12 cellular contexts compared by ENCODE assay signal in the genomic region with DNA sequence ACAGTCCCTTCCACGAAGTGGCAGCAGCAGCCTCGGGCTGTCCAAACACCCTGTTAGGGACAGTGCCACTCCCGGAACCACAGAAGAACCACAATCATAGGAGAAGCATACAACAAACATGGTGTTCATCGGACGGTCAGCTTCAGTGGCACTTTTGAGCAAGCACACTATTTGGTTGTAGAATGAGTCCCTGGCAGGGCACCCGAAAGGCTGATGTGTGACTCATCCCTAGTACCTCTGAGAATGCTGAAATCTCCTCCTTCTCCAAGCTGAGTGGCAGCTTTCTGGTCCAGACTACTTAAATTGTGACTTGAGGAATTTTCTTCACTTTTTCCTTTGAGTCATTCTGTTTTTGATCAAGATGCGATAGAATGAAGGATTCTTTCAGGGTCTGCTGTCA.
DNase-seq lines count a peak whose midpoint lies in the region; ATAC-seq and TF ChIP-seq lines count a peak whose summit lies in the region.
"Had no signal": no experiment of that assay in that cellular context is flagged by ENCODE, and none has a peak within 500 bp of the region (broad histone marks: within the 10 kb centered on the region; RNA-seq: fewer than 3 reads in every experiment).

No MANE protein-coding gene starts in this region.

- no peak for TF ChIP-seq POLR2A in gastroesophageal sphincter (IDR thresholded peaks at IDR 0.05)

- WGBS in gastroesophageal sphincter (ENCODE audit: low coverage in 1 of 2), 2 donors: 81% methylated on average over 6 of the region's 7 CpGs; no CpG with 5 or more reads in 1 of the 2 donors

- H3K36me3 ChIP-seq in gastroesophageal sphincter (no peaks in the 10 kb centered on the region), tibial artery (no peaks in the 10 kb centered on the region)

- DNase-seq in LHCN-M2 (ENCODE audit: low read depth): peak; percentile 68
- peak; percentile 86 for DNase-seq in astrocyte of the hippocampus (ENCODE audit: low read depth, low spot score)
- DNase-seq in tibial artery: peak; percentile 70 to 81
- DNase-seq in mesenteric fat pad (ENCODE audit: low spot score): no peak
- DNase-seq: activated CD4-positive, alpha-beta T cell treated with anti-CD3 and anti-CD28 coated beads, Interleukin-2, amount 50 U/mL, for 1 hour; caudate nucleus; left colon; NCI-H2171 had no signal

- H3K4me3 ChIP-seq in gastroesophageal sphincter (no peak overlapping the region), tibial artery (no peak overlapping the region)

- no peak for TF ChIP-seq EP300 in gastroesophageal sphincter (IDR thresholded peaks at IDR 0.05)

- intact Hi-C loops in tibial artery (cut with DNase I; ENCODE audit: low total_unique reads): no loop called here

- TF ChIP-seq CTCF in gastroesophageal sphincter (IDR thresholded peaks at IDR 0.05) (no peak), tibial artery (IDR thresholded peaks at IDR 0.05) (no peak)

- ATAC-seq in gastroesophageal sphincter: peak; percentile 50
- ATAC-seq in HG03565 (IDR thresholded peaks at IDR 0.05; ENCODE audit: unreplicated experiment): no peak
- no peak for ATAC-seq in GM21529 (IDR thresholded peaks at IDR 0.05; ENCODE audit: unreplicated experiment)
- no peak for ATAC-seq in HG03280 (IDR thresholded peaks at IDR 0.05; ENCODE audit: unreplicated experiment)
- ATAC-seq: left colon had no signal

- H3K27ac ChIP-seq in gastroesophageal sphincter (no peak overlapping the region), tibial artery (peak overlapping the region; percentile 35 to 44)

- H3K4me1 ChIP-seq in gastroesophageal sphincter (no peaks in the 10 kb centered on the region), tibial artery (peaks cover 0 to 36% (median 24%) of the 10 kb centered on the region in 4 donors)

- H3K9me3 ChIP-seq in gastroesophageal sphincter (no peaks in the 10 kb centered on the region), tibial artery (no peaks in the 10 kb centered on the region)

- H3K27me3 ChIP-seq in gastroesophageal sphincter (no peaks in the 10 kb centered on the region), tibial artery (no peaks in the 10 kb centered on the region)

Comparison
In these comparisons a context has a peak if more than half of its experiments do, and no peak if none do; other contexts are left out.
1. H3K27ac ChIP-seq: peak in tibial artery (2 of 2); none in gastroesophageal sphincter (0 of 4).